Comparison of ENCODE assay signal across 23 cellular contexts in genomic region chr3:71651625-71652024, GRCh38.
DNase-seq lines count a peak whose midpoint lies in the region; ATAC-seq and TF ChIP-seq lines count a peak whose summit lies in the region.
"Had no signal": no experiment of that assay in that cellular context is flagged by ENCODE, and none has a peak within 500 bp of the region (broad histone marks: within the 10 kb centered on the region; RNA-seq: fewer than 3 reads in every experiment).

No MANE protein-coding gene starts in this region.

- H3K4me2 ChIP-seq in mammary epithelial cell (ENCODE audit: insufficient read depth, low read depth, low read length) (no peak overlapping the region), mesenchymal stem cell (ENCODE audit: low read length, poor library complexity, severe bottlenecking) (no peak overlapping the region)
- H3K4me2 ChIP-seq: BLaER1 had no signal

- no peak overlapping the region for H2BK15ac ChIP-seq in mesenchymal stem cell (ENCODE audit: low read depth, poor library complexity, severe bottlenecking)

- H2BK120ac ChIP-seq in mesenchymal stem cell (ENCODE audit: low read depth, low read length): no peak overlapping the region

- H3K9me3 ChIP-seq in breast epithelium: no peaks in the 10 kb centered on the region
- no peaks in the 10 kb centered on the region for H3K9me3 ChIP-seq in mammary epithelial cell (replicated peaks; ENCODE audit: insufficient read depth, low read length)
- H3K9me3 ChIP-seq in body of pancreas: no peaks in the 10 kb centered on the region
- no peaks in the 10 kb centered on the region for H3K9me3 ChIP-seq in mesenchymal stem cell (ENCODE audit: control insufficient read depth, low read length)
- H3K9me3 ChIP-seq in stomach smooth muscle (ENCODE audit: control insufficient read depth in 2 of 2, low read length in 2 of 2): no peaks in the 10 kb centered on the region
- H3K9me3 ChIP-seq: BLaER1 had no signal

- in situ Hi-C loops in mammary epithelial cell (cut with MboI; ENCODE audit: low sequenced_read_pairs in 2 of 2): loop anchor here in 1 of 2 donors (25.0 kb wide), 1 partner anchor 1114 kb away; no protein-coding TSS in a partner anchor

- DNase-seq in breast epithelium (ENCODE audit: low spot score in 2 of 2) (no peak), mammary epithelial cell (no peak), body of pancreas (no peak), mesenchymal stem cell (no peak), left cardiac atrium (no peak)
- no peak for DNase-seq in activated CD4-positive, alpha-beta T cell treated with anti-CD3 and anti-CD28 coated beads for 48 hours
- DNase-seq: CD4-positive, CD25-positive, alpha-beta regulatory T cell; DMS153; DND-41; GM23248; HCEC 1CT; Kasumi-1; NCI-H1092 treated with DMSO at 0.1 percent for 48 hours; NCI-H1436; NCI-H187; NCI-H2081 treated with DMSO at 0.1 percent for 48 hours; NCI-H524; SHP77 had no signal

- H3K79me2 ChIP-seq in mammary epithelial cell (ENCODE audit: insufficient read depth, low read length): no peaks in the 10 kb centered on the region

- no peak for TF ChIP-seq CTCF in breast epithelium (IDR thresholded peaks at IDR 0.05)
- TF ChIP-seq CTCF in mammary epithelial cell (conservative IDR thresholded peaks at IDR 0.05 in 1 of 2, IDR thresholded peaks at IDR 0.05 in 1 of 2; ENCODE audit: extremely low read depth in 1 of 2, insufficient read depth in 1 of 2, low read depth in 1 of 2, low read length in 2 of 2): no peak
- TF ChIP-seq CTCF in body of pancreas (IDR thresholded peaks at IDR 0.05): no peak

- no peak overlapping the region for H3K18ac ChIP-seq in mesenchymal stem cell (ENCODE audit: low read depth in 1 of 2, low read length in 2 of 2)

- H3K9ac ChIP-seq in mammary epithelial cell (ENCODE audit: insufficient read depth, low read length) (no peak overlapping the region), mesenchymal stem cell (ENCODE audit: low read length) (no peak overlapping the region), stomach smooth muscle (ENCODE audit: low read length in 2 of 2) (no peak overlapping the region)
- H3K9ac ChIP-seq: BLaER1, GM23248 had no signal

- no peak overlapping the region for H4K8ac ChIP-seq in mesenchymal stem cell (ENCODE audit: low read length)

- H3K23ac ChIP-seq in mesenchymal stem cell (ENCODE audit: low read length in 2 of 2): no peak overlapping the region

- ATAC-seq in body of pancreas (no peak), HG03196 (IDR thresholded peaks at IDR 0.05; ENCODE audit: unreplicated experiment) (no peak), left cardiac atrium (no peak)
- ATAC-seq: Panc1 had no signal

- H3K79me1 ChIP-seq in mesenchymal stem cell (replicated peaks; ENCODE audit: low read length, poor library complexity, severe bottlenecking): no peaks in the 10 kb centered on the region

- no peaks in the 10 kb centered on the region for H4K20me1 ChIP-seq in mammary epithelial cell (ENCODE audit: insufficient read depth, low read length)
- H4K20me1 ChIP-seq: BLaER1 had no signal

- BruUV-seq in mammary epithelial cell (replicated peaks; lab: Mats Ljungman, UMichigan): no TSS peak

- H3K4me3 ChIP-seq in breast epithelium (no peak overlapping the region), mammary epithelial cell (replicated peaks in 1 of 3; ENCODE audit: insufficient read depth in 1 of 3, low read depth in 2 of 3, low read length in 3 of 3) (no peak overlapping the region), body of pancreas (no peak overlapping the region), mesenchymal stem cell (ENCODE audit: insufficient read depth in 1 of 2, low read depth in 1 of 2, low read length in 2 of 2) (no peak overlapping the region), stomach smooth muscle (ENCODE audit: low read length in 2 of 2) (no peak overlapping the region)
- H3K4me3 ChIP-seq: BLaER1, GM23248 had no signal

- no peak overlapping the region for H2BK5ac ChIP-seq in mesenchymal stem cell (ENCODE audit: low read depth, low read length, poor library complexity, severe bottlenecking)

- H3K4me1 ChIP-seq in breast epithelium (no peaks in the 10 kb centered on the region), mammary epithelial cell (ENCODE audit: insufficient read depth, low read length) (peaks cover 6% of the 10 kb centered on the region), body of pancreas (peaks cover 12% of the 10 kb centered on the region), mesenchymal stem cell (ENCODE audit: control insufficient read depth, insufficient read depth, low read depth, low read length) (peaks cover 3% of the 10 kb centered on the region), stomach smooth muscle (ENCODE audit: control insufficient read depth, insufficient read depth, low read length) (peaks cover 14% of the 10 kb centered on the region)
- H3K4me1 ChIP-seq: BLaER1 had no signal

- CTCF ChIA-PET in mammary epithelial cell (lab: Charles Lee; ENCODE audit: low non-redundant PET): no interaction called here

- dilution Hi-C loops in mammary epithelial cell (cut with HindIII; ENCODE audit: low sequenced_read_pairs): loop anchor here (10.0 kb wide), 1 partner anchor 57 kb away; no protein-coding TSS in a partner anchor

- no peak overlapping the region for H3K14ac ChIP-seq in mesenchymal stem cell (ENCODE audit: low read length in 2 of 2)

- H4K91ac ChIP-seq in mesenchymal stem cell (ENCODE audit: low read length): no peak overlapping the region

- H3K4ac ChIP-seq in mesenchymal stem cell (ENCODE audit: low read depth in 1 of 2, low read length in 2 of 2): no peak overlapping the region

- no peak overlapping the region for H2AFZ ChIP-seq in mammary epithelial cell (ENCODE audit: low read depth, low read length)
- H2AFZ ChIP-seq in mesenchymal stem cell (ENCODE audit: low read depth, low read length): no peak overlapping the region

- WGBS in mammary epithelial cell (ENCODE audit: low coverage, missing lambda C conversion rate): 29% methylated on average over 6 of the region's 6 CpGs
- WGBS in body of pancreas, 2 donors: 69 to 79% methylated on average over 6 of the region's 6 CpGs
- WGBS in mesenchymal stem cell: 90% methylated on average over 6 of the region's 6 CpGs

- intact Hi-C loops in breast epithelium (cut with DNase I; ENCODE audit: low total_unique reads) (no loop called here), mammary epithelial cell (cut with micrococcal nuclease) (loop anchor here (1.0 to 10.0 kb wide), 5 partner anchors 64 to 1587 kb away; no protein-coding TSS in a partner anchor), body of pancreas (cut with DNase I) (no loop called here), left cardiac atrium (cut with DNase I) (loop anchor here in 1 of 2 donors (10.0 kb wide), 1 partner anchor 1587 kb away; no protein-coding TSS in a partner anchor)

- H3K27ac ChIP-seq in breast epithelium (peak overlapping the region; percentile 6 to 19), mammary epithelial cell (ENCODE audit: insufficient read depth, low read depth, low read length) (no peak overlapping the region), body of pancreas (peak overlapping the region in 3 of 4 donors; percentile 37 to 66 (median 61)), mesenchymal stem cell (ENCODE audit: low read length, poor library complexity, severe bottlenecking) (no peak overlapping the region), stomach smooth muscle (ENCODE audit: low read length) (peak overlapping the region; percentile 68)
- H3K27ac ChIP-seq: BLaER1, GM23248, RWPE1 had no signal

- TF ChIP-seq POLR2A in breast epithelium (IDR thresholded peaks at IDR 0.05) (no peak), body of pancreas (IDR thresholded peaks at IDR 0.05) (no peak)

- H3K36me3 ChIP-seq in breast epithelium: no peaks in the 10 kb centered on the region
- H3K36me3 ChIP-seq in mammary epithelial cell (ENCODE audit: insufficient read depth, low read length): no peaks in the 10 kb centered on the region
- H3K36me3 ChIP-seq in body of pancreas (replicated peaks in 1 of 2; ENCODE audit: insufficient read depth in 1 of 2, low read depth in 2 of 2): no peaks in the 10 kb centered on the region
- no peaks in the 10 kb centered on the region for H3K36me3 ChIP-seq in mesenchymal stem cell (ENCODE audit: control insufficient read depth in 1 of 2, insufficient read depth in 2 of 2, low read depth in 1 of 2, low read length in 2 of 2)
- no peaks in the 10 kb centered on the region for H3K36me3 ChIP-seq in stomach smooth muscle (ENCODE audit: control insufficient read depth in 2 of 2, insufficient read depth in 2 of 2, low read length in 2 of 2)
- H3K36me3 ChIP-seq: BLaER1 had no signal

- no peak overlapping the region for H2BK12ac ChIP-seq in mesenchymal stem cell (ENCODE audit: low read length in 2 of 2)

- H3K27me3 ChIP-seq in breast epithelium (no peaks in the 10 kb centered on the region), mammary epithelial cell (ENCODE audit: insufficient read depth, low read length) (no peaks in the 10 kb centered on the region), body of pancreas (no peaks in the 10 kb centered on the region), mesenchymal stem cell (ENCODE audit: control insufficient read depth in 1 of 2, insufficient read depth in 1 of 2, low read length in 2 of 2) (no peaks in the 10 kb centered on the region), stomach smooth muscle (ENCODE audit: control insufficient read depth in 1 of 2, insufficient read depth in 2 of 2, low read length in 2 of 2) (no peaks in the 10 kb centered on the region)
- H3K27me3 ChIP-seq: BLaER1 had no signal

- H2AK5ac ChIP-seq in mesenchymal stem cell (ENCODE audit: low read length, severe bottlenecking): peak overlapping the region; percentile 20

Comparison
In these comparisons a context has a peak if more than half of its experiments do, and no peak if none do; other contexts are left out.
1. H3K27ac ChIP-seq: peak in breast epithelium (2 of 2), body of pancreas (3 of 4) and stomach smooth muscle (single experiment); none in mammary epithelial cell (single experiment) and mesenchymal stem cell (single experiment).